19 cellular contexts compared by ENCODE assay signal in the genomic region with DNA sequence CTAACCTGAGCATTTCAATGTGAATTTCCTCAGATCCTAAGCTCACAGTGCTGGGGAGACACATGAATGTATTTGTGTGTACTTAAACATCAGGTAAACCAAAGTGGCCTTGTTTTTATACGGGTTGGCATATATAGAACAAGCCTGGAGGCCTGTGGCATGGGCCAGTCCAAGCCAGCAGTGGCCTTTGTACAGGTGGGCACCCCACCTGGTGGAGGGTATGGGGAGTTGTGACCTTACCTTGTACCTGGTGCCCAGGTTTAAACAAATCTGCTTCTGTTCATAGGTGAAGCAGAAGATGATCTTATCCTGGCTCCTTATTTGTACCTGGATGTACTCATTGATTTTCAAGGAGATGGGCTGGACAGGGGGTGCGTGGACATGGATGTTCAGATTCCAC.
DNase-seq lines count a peak whose midpoint lies in the region; ATAC-seq, FAIRE-seq and TF ChIP-seq lines count a peak whose summit lies in the region.
"Had no signal": no experiment of that assay in that cellular context is flagged by ENCODE, and none has a peak within 500 bp of the region (broad histone marks: within the 10 kb centered on the region; RNA-seq: fewer than 3 reads in every experiment).

No MANE protein-coding gene starts in this region.

- peak; percentile 7 for TF ChIP-seq CTCF in GM12864 (IDR thresholded peaks at IDR 0.05; ENCODE audit: low read depth, low read length, missing control alignments)
- TF ChIP-seq CTCF in H9 (conservative IDR thresholded peaks at IDR 0.05): peak; percentile 42; the same call in 1 of the 3 replicates
- TF ChIP-seq CTCF in PC-9 (conservative IDR thresholded peaks at IDR 0.05): peak; percentile 32; the same call in 1 of the 2 replicates
- peak; percentile 24 to 35 (median 32); a peak in 3 of 4 replicates for TF ChIP-seq CTCF in H1 (IDR thresholded peaks at IDR 0.05; ENCODE audit: control extremely low read depth in 1 of 3, insufficient read depth in 1 of 3, low read depth in 1 of 3, low read length in 3 of 3)

- CTCF ChIA-PET in PC-9 (lab: Charles Lee): interaction anchor here (1.1 kb wide), 1 partner anchor 34 kb away, joined by 4 read pairs; no protein-coding TSS in a partner anchor
- CTCF ChIA-PET in H1 (lab: Charles Lee; ENCODE audit: partially characterized antibody): interaction anchor here (0.7 to 2.4 kb wide), 15 partner anchors 9 to 184 kb away, joined by 3 to 9 read pairs (median 4); no protein-coding TSS in a partner anchor

- no peak for TF ChIP-seq POLR2A in H1 (IDR thresholded peaks at IDR 0.05; ENCODE audit: control extremely low read depth in 1 of 2, low read depth in 2 of 2, low read length in 2 of 2)

- no peak overlapping the region for H3K4me3 ChIP-seq in GM12864 (ENCODE audit: low read depth, low read length)
- H3K4me3 ChIP-seq in PC-9: no peak overlapping the region
- no peak overlapping the region for H3K4me3 ChIP-seq in H1 (ENCODE audit: extremely low read depth in 1 of 4, insufficient read depth in 2 of 4, low read depth in 3 of 4, low read length in 4 of 4)
- H3K4me3 ChIP-seq: BLaER1 treated with 17β-estradiol and CSF1 and Interleukin-3, amounts not matched to agents 10 nM and 100 nM; MG63 had no signal

- H3K79me1 ChIP-seq in H9 (ENCODE audit: insufficient read depth, low read depth, low read length, poor library complexity, severe bottlenecking) (no peaks in the 10 kb centered on the region), H1 (ENCODE audit: low read depth, low read length) (no peaks in the 10 kb centered on the region)

- no peak overlapping the region for H3K4me2 ChIP-seq in H9 (ENCODE audit: insufficient read depth, insufficient read length, low read length)
- H3K4me2 ChIP-seq in PC-9: no peak overlapping the region
- H3K4me2 ChIP-seq in H1 (ENCODE audit: insufficient read depth in 1 of 2, low read depth in 2 of 2, low read length in 2 of 2): no peak overlapping the region

- H2BK5ac ChIP-seq in H9 (ENCODE audit: insufficient read length, low read length) (no peak overlapping the region), H1 (ENCODE audit: low read depth, low read length) (no peak overlapping the region)

- H3K9ac ChIP-seq in H9 (ENCODE audit: extremely low read depth, insufficient read length, low read length): no peak overlapping the region
- H3K9ac ChIP-seq in H1 (replicated peaks in 1 of 4; ENCODE audit: extremely low read depth in 1 of 4, low read depth in 3 of 4, low read length in 3 of 4): no peak overlapping the region
- H3K9ac ChIP-seq: BLaER1 treated with 17β-estradiol and CSF1 and Interleukin-3, amounts not matched to agents 10 nM and 100 nM had no signal

- no peaks in the 10 kb centered on the region for H3K36me3 Mint-ChIP-seq in H9 (ENCODE audit: insufficient read depth in 1 of 3, low read depth in 3 of 3)
- H3K36me3 Mint-ChIP-seq: CD8-positive, alpha-beta memory T cell had no signal

- no peak overlapping the region for H3K4ac ChIP-seq in H9 (ENCODE audit: low read depth, low read length)
- H3K4ac ChIP-seq in H1 (replicated peaks; ENCODE audit: insufficient read length, low read depth, low read length): no peak overlapping the region

- H3K18ac ChIP-seq in H9 (ENCODE audit: insufficient read length, low read depth, low read length) (no peak overlapping the region), H1 (ENCODE audit: extremely low read depth, low read length) (no peak overlapping the region)

- no peak overlapping the region for H4K8ac ChIP-seq in H9 (replicated peaks; ENCODE audit: insufficient read length, low read depth, low read length)
- H4K8ac ChIP-seq in H1 (ENCODE audit: extremely low read depth, insufficient read depth, low read length): peak overlapping the region; percentile 53; the same call in 1 of the 2 replicates

- H4K91ac ChIP-seq in H9 (ENCODE audit: insufficient read length, low read depth, low read length): no peak overlapping the region
- no peak overlapping the region for H4K91ac ChIP-seq in H1 (replicated peaks; ENCODE audit: insufficient read length, low read length)

- no peak overlapping the region for H2BK12ac ChIP-seq in H9 (ENCODE audit: insufficient read length, low read depth, low read length)
- no peak overlapping the region for H2BK12ac ChIP-seq in H1 (ENCODE audit: low read depth, low read length)

- H3K56ac ChIP-seq in H9 (ENCODE audit: insufficient read length, low read depth, low read length): no peak overlapping the region
- no peak overlapping the region for H3K56ac ChIP-seq in H1 (replicated peaks; ENCODE audit: insufficient read length, low read depth, low read length)

- H3K27ac Mint-ChIP-seq in H9: no peak overlapping the region

- BruUV-seq in PC-9 (replicated peaks; lab: Mats Ljungman, UMichigan): no TSS peak

- intact Hi-C loops in PC-9 (cut with micrococcal nuclease; ENCODE audit: unreplicated experiment): no loop called here

- H3K79me2 ChIP-seq in H9 (ENCODE audit: insufficient read depth, low read length) (no peaks in the 10 kb centered on the region), PC-9 (ENCODE audit: low read depth) (no peaks in the 10 kb centered on the region), H1 (ENCODE audit: control insufficient read depth in 1 of 2, insufficient read depth in 2 of 2, low read length in 2 of 2) (no peaks in the 10 kb centered on the region)

- no peaks in the 10 kb centered on the region for H3K27me3 ChIP-seq in H9 (ENCODE audit: insufficient read depth, low read length)
- peaks cover 23% of the 10 kb centered on the region; the same call in 1 of the 2 replicates for H3K27me3 ChIP-seq in PC-9 (ENCODE audit: insufficient read depth, low read depth)
- H3K27me3 ChIP-seq in H1 (replicated peaks in 1 of 4; ENCODE audit: control insufficient read depth in 3 of 4, extremely low read depth in 1 of 4, insufficient read depth in 3 of 4, low read length in 3 of 4): no peaks in the 10 kb centered on the region
- H3K27me3 ChIP-seq: BLaER1 treated with 17β-estradiol and CSF1 and Interleukin-3, amounts not matched to agents 10 nM and 100 nM; MG63 had no signal

- FAIRE-seq in H1 (lab: Jason Lieb, UNC): no peak
- no peak for FAIRE-seq in RCC 7860 (lab: Jason Lieb, UNC)

- no peak overlapping the region for H2AK5ac ChIP-seq in H9 (ENCODE audit: insufficient read length, low read length)
- H2AK5ac ChIP-seq in H1 (ENCODE audit: low read depth, low read length): no peak overlapping the region

- H3K4me3 Mint-ChIP-seq in H9: no peak overlapping the region
- H3K4me3 Mint-ChIP-seq: CD8-positive, alpha-beta memory T cell had no signal

- H3K4me1 ChIP-seq in H9 (ENCODE audit: insufficient read depth, low read length) (no peaks in the 10 kb centered on the region), PC-9 (replicated peaks; ENCODE audit: insufficient read depth) (no peaks in the 10 kb centered on the region), H1 (replicated peaks in 1 of 4; ENCODE audit: control insufficient read depth in 3 of 4, insufficient read depth in 4 of 4, low read length in 3 of 4) (peaks cover 0 to 2% (median 0%) of the 10 kb centered on the region in 4 experiments; a peak in 3 of 7 replicates)

- no peaks in the 10 kb centered on the region; a peak in 1 of 5 replicates for H3K9me3 Mint-ChIP-seq in H9
- H3K9me3 Mint-ChIP-seq: CD8-positive, alpha-beta memory T cell had no signal

- DNase-seq in GM12864 (ENCODE audit: low read depth): no peak
- no peak for DNase-seq in H9
- no peak for DNase-seq in PC-9
- no peak for DNase-seq in H1 (ENCODE audit: low read depth in 1 of 2, low spot score in 2 of 2)
- DNase-seq in stimulated activated CD4-positive, alpha-beta T cell treated with anti-CD3 and anti-CD28 coated beads, Interleukin-4, amount 100 ng/mL, for 4 hours: no peak
- no peak for DNase-seq in HUDEP-2 (lab: John Stamatoyannopoulos, UW; ENCODE audit: unreplicated experiment in 76 of 76)
- DNase-seq in RCC 7860 (ENCODE audit: low spot score): no peak
- DNase-seq: CD8-positive, alpha-beta memory T cell; DMS79 treated with DMSO at 0.1 percent for 48 hours; HCEC 1CT; Kasumi-1; MG63; NCI-H1092; NCI-H1436 treated with DMSO at 0.1 percent for 48 hours; NCI-H2029 treated with DMSO at 0.1 percent for 48 hours; NCI-H2171 treated with DMSO at 0.1 percent for 48 hours; NCI-H446 treated with DMSO at 0.1 percent for 48 hours had no signal

- H2BK15ac ChIP-seq in H9 (ENCODE audit: low read depth, low read length) (no peak overlapping the region), H1 (ENCODE audit: low read length) (no peak overlapping the region)

- H3K14ac ChIP-seq in H9 (ENCODE audit: insufficient read depth, low read length) (no peak overlapping the region), H1 (ENCODE audit: insufficient read length) (no peak overlapping the region)

- H3K9me3 ChIP-seq in H9 (ENCODE audit: control insufficient read depth, low read depth, low read length) (no peaks in the 10 kb centered on the region), PC-9 (ENCODE audit: insufficient read depth, low read depth) (no peaks in the 10 kb centered on the region), H1 (ENCODE audit: insufficient read depth in 2 of 2, low read depth in 1 of 2, low read length in 1 of 2) (no peaks in the 10 kb centered on the region)
- H3K9me3 ChIP-seq: BLaER1 treated with 17β-estradiol and CSF1 and Interleukin-3, amounts not matched to agents 10 nM and 100 nM; MG63 had no signal

- H2BK120ac ChIP-seq in H9 (ENCODE audit: low read depth, low read length, poor library complexity, severe bottlenecking) (no peak overlapping the region), H1 (replicated peaks; ENCODE audit: low read depth, low read length) (no peak overlapping the region)

- no peak overlapping the region for H3K23ac ChIP-seq in H9 (ENCODE audit: insufficient read length, low read depth, low read length)
- no peak overlapping the region for H3K23ac ChIP-seq in H1 (ENCODE audit: insufficient read length)

- H3K27ac ChIP-seq in H9 (ENCODE audit: insufficient read length, low read depth, low read length) (no peak overlapping the region), PC-9 (no peak overlapping the region), H1 (ENCODE audit: low read depth, low read length) (no peak overlapping the region)
- H3K27ac ChIP-seq: BLaER1 treated with 17β-estradiol and CSF1 and Interleukin-3, amounts not matched to agents 10 nM and 100 nM had no signal

- TF ChIP-seq RAD21 in H1 (IDR thresholded peaks at IDR 0.05 in 1 of 2, conservative IDR thresholded peaks at IDR 0.05 in 1 of 2; ENCODE audit: low read depth in 2 of 2, low read length in 2 of 2): peak; percentile 40 to 52; a peak in 3 of 4 replicates

- no peaks in the 10 kb centered on the region for H4K20me1 ChIP-seq in H9 (ENCODE audit: control insufficient read depth, insufficient read depth, insufficient read length)
- no peaks in the 10 kb centered on the region for H4K20me1 ChIP-seq in PC-9 (ENCODE audit: insufficient read depth)
- no peaks in the 10 kb centered on the region for H4K20me1 ChIP-seq in H1 (replicated peaks in 1 of 2; ENCODE audit: control insufficient read depth in 1 of 2, insufficient read depth in 2 of 2, low read length in 2 of 2)
- H4K20me1 ChIP-seq: BLaER1 treated with 17β-estradiol and CSF1 and Interleukin-3, amounts not matched to agents 10 nM and 100 nM had no signal

- H3K23me2 ChIP-seq in H9 (ENCODE audit: insufficient read length, low read depth, low read length, poor library complexity, severe bottlenecking): no peaks in the 10 kb centered on the region
- no peaks in the 10 kb centered on the region for H3K23me2 ChIP-seq in H1 (ENCODE audit: low read depth, low read length)

- no peaks in the 10 kb centered on the region for H3K9me2 ChIP-seq in PC-9 (ENCODE audit: insufficient read depth)

- no peaks in the 10 kb centered on the region for H3K4me1 Mint-ChIP-seq in H9
- H3K4me1 Mint-ChIP-seq: CD8-positive, alpha-beta memory T cell had no signal

- H3K27me3 Mint-ChIP-seq in H9 (ENCODE audit: low read depth): no peaks in the 10 kb centered on the region

- H4K5ac ChIP-seq in H9 (ENCODE audit: insufficient read length, low read depth, low read length): no peak overlapping the region
- H4K5ac ChIP-seq in H1 (ENCODE audit: insufficient read length, low read depth, low read length): no peak overlapping the region

- H3T11ph ChIP-seq in H9 (ENCODE audit: low read length): no peak overlapping the region

- no CpG with 5 or more reads among the region's 2 CpGs for WGBS in H9 (ENCODE audit: extremely low coverage, insufficient read length, low lambda C conversion rate)
- WGBS in H1 (ENCODE audit: extremely low coverage in 1 of 2, insufficient coverage in 1 of 2, insufficient read length in 1 of 2, insufficient replicate concordance in 2 of 2, low coverage in 1 of 2, low lambda C conversion rate in 2 of 2, missing lambda C conversion rate in 1 of 2), 2 experiments: 86% methylated on average over 2 of the region's 2 CpGs; no CpG with 5 or more reads in 1 of the 2 experiments

- TF ChIP-seq EP300 in H1 (IDR thresholded peaks at IDR 0.05; ENCODE audit: borderline replicate concordance in 1 of 2, low read depth in 2 of 2, low read length in 2 of 2): no peak

- H3F3A ChIP-seq in PC-9 (ENCODE audit: insufficient read depth, low read depth): no peaks in the 10 kb centered on the region

- no peak for ATAC-seq in activated CD4-positive, CD25-positive, alpha-beta regulatory T cell treated with anti-CD3 and anti-CD28 coated beads, Interleukin-2, amount 50 U/mL, for 24 hours

- no peaks in the 10 kb centered on the region for H3K36me3 ChIP-seq in PC-9 (ENCODE audit: low read depth)
- no peaks in the 10 kb centered on the region for H3K36me3 ChIP-seq in H1 (ENCODE audit: control insufficient read depth in 2 of 4, insufficient read depth in 4 of 4, low read length in 3 of 4)
- H3K36me3 ChIP-seq: BLaER1 treated with 17β-estradiol and CSF1 and Interleukin-3, amounts not matched to agents 10 nM and 100 nM; MG63 had no signal

- H2BK20ac ChIP-seq in H9 (ENCODE audit: low read depth, low read length, poor library complexity, severe bottlenecking): no peak overlapping the region
- no peak overlapping the region for H2BK20ac ChIP-seq in H1 (ENCODE audit: low read length)

- POLR2A ChIA-PET in PC-9 (lab: Charles Lee; ENCODE audit: unreplicated experiment) (no interaction called here), H1 (lab: Charles Lee; ENCODE audit: partially characterized antibody) (interaction anchor here (0.8 kb wide), 1 partner anchor 17 kb away, joined by 3 read pairs; no protein-coding TSS in a partner anchor)

- H2AFZ ChIP-seq in H9 (ENCODE audit: low read length) (no peak overlapping the region), PC-9 (no peak overlapping the region), H1 (ENCODE audit: low read length) (no peak overlapping the region)
